1 cellular context compared by ENCODE assay signal in genomic region chr4:7043521-7044414, GRCh38.
TF ChIP-seq lines count a peak whose summit lies in the region.

No MANE protein-coding gene starts in this region.

TF ChIP-seq in HEK293, 187 proteins besides CTCF, POLR2A, EP300 and RAD21 (continued from another document):
- TF ChIP-seq ZNF776 (tag by site-specific recombination; IDR thresholded peaks at IDR 0.05; ENCODE audit: borderline replicate concordance), result no peak
- no peak for TF ChIP-seq ZNF654 (tag by site-specific recombination; IDR thresholded peaks at IDR 0.05; ENCODE audit: low read depth)
- peak; percentile 28; the same call in 1 of the 2 replicates for TF ChIP-seq SP7 (tag by site-specific recombination; IDR thresholded peaks at IDR 0.05)
- no peak for TF ChIP-seq ZNF623 (tag by site-specific recombination; IDR thresholded peaks at IDR 0.05)
- TF ChIP-seq, protein P1, sequence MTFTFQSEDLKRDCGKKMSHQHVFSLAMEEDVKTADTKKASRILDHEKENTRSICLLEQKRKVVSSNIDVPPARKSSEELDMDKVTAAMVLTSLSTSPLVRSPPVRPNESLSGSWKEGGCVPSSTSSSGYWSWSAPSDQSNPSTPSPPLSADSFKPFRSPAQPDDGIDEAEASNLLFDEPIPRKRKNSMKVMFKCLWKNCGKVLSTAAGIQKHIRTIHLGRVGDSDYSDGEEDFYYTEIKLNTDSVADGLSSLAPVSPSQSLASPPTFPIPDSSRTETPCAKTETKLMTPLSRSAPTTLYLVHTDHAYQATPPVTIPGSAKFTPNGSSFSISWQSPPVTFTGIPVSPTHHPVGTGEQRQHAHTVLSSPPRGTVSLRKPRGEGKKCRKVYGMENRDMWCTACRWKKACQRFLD (tag by site-specific recombination; IDR thresholded peaks at IDR 0.05), result no peak
- TF ChIP-seq ZFP41 (tag by site-specific recombination; IDR thresholded peaks at IDR 0.05; ENCODE audit: borderline replicate concordance), result no peak
- 0 out of 2 replicates have a peak, but pooled peaks have one; percentile 30 for TF ChIP-seq ZEB2 (tag by site-specific recombination; IDR thresholded peaks at IDR 0.05)
